ENCODE assay signal across 8 cellular contexts in the genomic region with DNA sequence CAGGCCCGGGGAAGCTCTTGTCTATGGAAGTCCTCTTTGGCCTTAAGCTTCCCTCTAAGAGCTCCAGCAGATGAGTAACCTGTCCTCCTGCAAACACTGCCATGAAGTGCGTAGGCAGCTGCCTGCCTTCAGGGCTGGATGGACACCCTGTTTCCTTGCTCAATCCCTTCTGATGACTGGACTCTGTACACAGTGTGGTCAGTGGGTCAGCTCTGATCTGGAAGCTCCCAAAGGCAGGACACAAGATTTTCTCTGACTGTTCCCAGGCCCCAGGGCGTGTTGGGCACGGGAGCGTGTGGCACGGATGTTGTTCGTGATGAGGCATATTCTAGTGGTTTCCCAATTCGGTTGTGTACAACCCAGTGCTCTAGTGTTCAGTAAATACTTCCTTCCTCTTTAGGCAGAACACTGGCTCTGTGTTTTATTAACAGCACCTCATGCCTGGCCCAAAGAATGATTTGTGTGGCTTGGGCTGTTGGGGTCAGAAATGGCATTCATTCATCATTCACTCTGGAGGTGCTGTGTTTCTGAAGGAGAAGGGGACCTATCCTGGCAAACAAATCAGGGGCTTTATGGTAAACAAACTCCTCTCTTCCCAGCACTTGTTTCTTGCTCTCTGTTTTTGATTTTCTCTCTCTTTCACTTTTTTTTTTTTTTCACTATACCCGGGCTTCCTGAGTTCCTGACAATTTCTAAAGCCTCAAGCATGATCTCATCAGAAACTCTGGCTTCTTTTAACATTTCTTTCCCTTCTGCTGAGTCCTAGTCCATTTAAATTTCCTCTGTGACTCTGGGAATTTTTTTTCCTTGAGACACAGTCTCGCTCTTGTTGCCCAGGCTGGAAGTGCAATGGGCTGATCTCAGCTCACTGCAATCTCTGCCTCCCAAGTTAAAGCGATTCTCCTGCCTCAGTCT. TPM values are rescaled to one million over a fixed set of nuclear protein-coding genes. Genes with fewer than 3 reads are reported as not detected.
DNase-seq lines count a peak whose midpoint lies in the region; ATAC-seq and TF ChIP-seq lines count a peak whose summit lies in the region.

No MANE protein-coding gene starts in this region.

- intact Hi-C loops in body of pancreas (cut with DNase I): no loop called here

- H4K20me1 ChIP-seq in OCI-LY1 (ENCODE audit: insufficient read depth, low read length): no peaks in the 10 kb centered on the region

- TF ChIP-seq CTCF in OCI-LY1 (IDR thresholded peaks at IDR 0.05; ENCODE audit: low read length): no peak
- TF ChIP-seq CTCF in body of pancreas (IDR thresholded peaks at IDR 0.05): no peak
- TF ChIP-seq CTCF in liver (IDR thresholded peaks at IDR 0.05; ENCODE audit: low read depth, low read length, missing input control): no peak

- H3K4me2 ChIP-seq in OCI-LY1 (ENCODE audit: low read length): peak overlapping the region; percentile 26; the same call in 1 of the 2 replicates

- H3K36me3 ChIP-seq in OCI-LY1 (ENCODE audit: insufficient read depth, low read length) (no peaks in the 10 kb centered on the region), body of pancreas (replicated peaks in 1 of 2; ENCODE audit: insufficient read depth in 1 of 2, low read depth in 2 of 2) (no peaks in the 10 kb centered on the region), liver (ENCODE audit: control insufficient read depth in 4 of 4, insufficient read depth in 3 of 4, low read depth in 1 of 4, low read length in 3 of 4) (no peaks in the 10 kb centered on the region), thymus (ENCODE audit: control insufficient read depth, insufficient read depth) (no peaks in the 10 kb centered on the region)

- peak in 1 of 3 donors; percentile 30 for TF ChIP-seq POLR2A in body of pancreas (IDR thresholded peaks at IDR 0.05)

- H3K4me3 ChIP-seq in OCI-LY1 (ENCODE audit: low read depth, low read length, poor library complexity, severe bottlenecking) (no peak overlapping the region), body of pancreas (no peak overlapping the region), liver (ENCODE audit: low read depth in 1 of 3, low read length in 3 of 3) (no peak overlapping the region), thymus (ENCODE audit: low read length) (no peak overlapping the region)

- H3K9ac ChIP-seq in OCI-LY1 (ENCODE audit: low read length) (no peak overlapping the region), liver (ENCODE audit: low read depth in 1 of 2, low read length in 2 of 2) (no peak overlapping the region)

- H2AFZ ChIP-seq in OCI-LY1 (ENCODE audit: low read length): no peak overlapping the region

- H3K4me1 ChIP-seq in OCI-LY1 (ENCODE audit: insufficient read depth, low read length, severe bottlenecking) (peaks cover 12% of the 10 kb centered on the region), body of pancreas (peaks cover 29% of the 10 kb centered on the region), liver (ENCODE audit: control insufficient read depth in 4 of 4, insufficient read depth in 4 of 4, low read length in 3 of 4) (peaks cover 0 to 3% (median 2%) of the 10 kb centered on the region in 4 donors), thymus (ENCODE audit: control insufficient read depth, insufficient read depth, low read length) (no peaks in the 10 kb centered on the region)

- H3K27me3 ChIP-seq in OCI-LY1 (ENCODE audit: insufficient read depth, low read length): peaks cover 5% of the 10 kb centered on the region; the same call in 1 of the 2 replicates
- no peaks in the 10 kb centered on the region for H3K27me3 ChIP-seq in body of pancreas
- H3K27me3 ChIP-seq in liver (ENCODE audit: control insufficient read depth in 4 of 4, insufficient read depth in 4 of 4, low read length in 3 of 4): no peaks in the 10 kb centered on the region
- no peaks in the 10 kb centered on the region for H3K27me3 ChIP-seq in thymus (ENCODE audit: control insufficient read depth, insufficient read depth)

- H3K27ac ChIP-seq in OCI-LY1 (ENCODE audit: low read depth, low read length, poor library complexity, severe bottlenecking) (no peak overlapping the region), body of pancreas (peak overlapping the region in 3 of 4 donors; percentile 75 to 84 (median 81)), liver (ENCODE audit: low read depth in 1 of 2, low read length in 2 of 2) (peak overlapping the region; percentile 52 to 53), thymus (ENCODE audit: low read depth) (peak overlapping the region; percentile 54), caudate nucleus (ENCODE audit: low read depth, low read length) (no peak overlapping the region)

- no peaks in the 10 kb centered on the region for H3F3A ChIP-seq in OCI-LY1 (ENCODE audit: insufficient read depth, low read length)

- ATAC-seq in body of pancreas: peak; percentile 75

- peak; percentile 80 for DNase-seq in activated CD8-positive, alpha-beta memory T cell treated with anti-CD3 and anti-CD28 coated beads for 24 hours
- DNase-seq in activated CD8-positive, alpha-beta memory T cell treated with anti-CD3 and anti-CD28 coated beads, Interleukin-2, amount 50 U/mL, for 4 hours: no peak
- DNase-seq in body of pancreas (peak in 2 of 4 donors; percentile 51 to 79), caudate nucleus (lab: John Stamatoyannopoulos, UW) (no peak), NCI-H146 treated with DMSO at 0.1 percent for 48 hours (lab: John Stamatoyannopoulos, UW; ENCODE audit: unreplicated experiment) (no peak)

- 48 to 66% methylated on average over 11 of the region's 11 CpGs for WGBS in body of pancreas, 2 donors
- 53% methylated on average over 11 of the region's 11 CpGs for WGBS in liver
- WGBS in thymus: 36% methylated on average over 11 of the region's 11 CpGs

- H3K9me2 ChIP-seq in OCI-LY1 (ENCODE audit: low read depth, low read length): no peaks in the 10 kb centered on the region

- H3K9me3 ChIP-seq in OCI-LY1 (ENCODE audit: low read length): no peaks in the 10 kb centered on the region
- H3K9me3 ChIP-seq in body of pancreas: no peaks in the 10 kb centered on the region
- H3K9me3 ChIP-seq in liver (ENCODE audit: control insufficient read depth in 4 of 4, low read length in 3 of 4): no peaks in the 10 kb centered on the region
- H3K9me3 ChIP-seq in thymus (ENCODE audit: control insufficient read depth): no peaks in the 10 kb centered on the region

- TF ChIP-seq RAD21 in liver (IDR thresholded peaks at IDR 0.05): peak in 1 of 2 donors; percentile 37

- H3K79me2 ChIP-seq in OCI-LY1 (ENCODE audit: insufficient read depth, low read length): no peaks in the 10 kb centered on the region

TF ChIP-seq in liver, 16 proteins besides CTCF, POLR2A, EP300 and RAD21 (continues in another document):
- TF ChIP-seq, protein P1, sequence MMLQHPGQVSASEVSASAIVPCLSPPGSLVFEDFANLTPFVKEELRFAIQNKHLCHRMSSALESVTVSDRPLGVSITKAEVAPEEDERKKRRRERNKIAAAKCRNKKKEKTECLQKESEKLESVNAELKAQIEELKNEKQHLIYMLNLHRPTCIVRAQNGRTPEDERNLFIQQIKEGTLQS (IDR thresholded peaks at IDR 0.05): no peak
- TF ChIP-seq FOXA2 (IDR thresholded peaks at IDR 0.05) (peak; percentile 59), YY1 (IDR thresholded peaks at IDR 0.05) (peak; percentile 31), EGR1 (IDR thresholded peaks at IDR 0.05; ENCODE audit: low read depth in 2 of 2) (no peak), GABPA (IDR thresholded peaks at IDR 0.05 in 1 of 2, conservative IDR thresholded peaks at IDR 0.05 in 1 of 2) (peak in 1 of 2 donors; percentile 36), HNF4A (conservative IDR thresholded peaks at IDR 0.05) (peak; percentile 32 to 71), RXRA (IDR thresholded peaks at IDR 0.05) (peak; percentile 32 to 52)
- TF ChIP-seq, protein P2, sequence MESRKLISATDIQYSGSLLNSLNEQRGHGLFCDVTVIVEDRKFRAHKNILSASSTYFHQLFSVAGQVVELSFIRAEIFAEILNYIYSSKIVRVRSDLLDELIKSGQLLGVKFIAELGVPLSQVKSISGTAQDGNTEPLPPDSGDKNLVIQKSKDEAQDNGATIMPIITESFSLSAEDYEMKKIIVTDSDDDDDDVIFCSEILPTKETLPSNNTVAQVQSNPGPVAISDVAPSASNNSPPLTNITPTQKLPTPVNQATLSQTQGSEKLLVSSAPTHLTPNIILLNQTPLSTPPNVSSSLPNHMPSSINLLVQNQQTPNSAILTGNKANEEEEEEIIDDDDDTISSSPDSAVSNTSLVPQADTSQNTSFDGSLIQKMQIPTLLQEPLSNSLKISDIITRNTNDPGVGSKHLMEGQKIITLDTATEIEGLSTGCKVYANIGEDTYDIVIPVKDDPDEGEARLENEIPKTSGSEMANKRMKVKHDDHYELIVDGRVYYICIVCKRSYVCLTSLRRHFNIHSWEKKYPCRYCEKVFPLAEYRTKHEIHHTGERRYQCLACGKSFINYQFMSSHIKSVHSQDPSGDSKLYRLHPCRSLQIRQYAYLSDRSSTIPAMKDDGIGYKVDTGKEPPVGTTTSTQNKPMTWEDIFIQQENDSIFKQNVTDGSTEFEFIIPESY (IDR thresholded peaks at IDR 0.05): no peak
- TF ChIP-seq, protein P3, sequence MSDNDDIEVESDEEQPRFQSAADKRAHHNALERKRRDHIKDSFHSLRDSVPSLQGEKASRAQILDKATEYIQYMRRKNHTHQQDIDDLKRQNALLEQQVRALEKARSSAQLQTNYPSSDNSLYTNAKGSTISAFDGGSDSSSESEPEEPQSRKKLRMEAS (IDR thresholded peaks at IDR 0.05): peak; percentile 59

RNA-seq across cellular contexts. Expression of a gene that starts 12.0 kb away (rescaled TPM):
- total RNA-seq in body of pancreas (10 to 100 TPM in 1 of 2 donors, 1 to 10 TPM in 1; 4.7 to 29.3 TPM), liver (1 to 10 TPM in 1 of 2 donors, under 1 TPM in 1; 0.42 to 2.9 TPM)
- polyA plus RNA-seq in liver (under 1 TPM; 0.50 to 0.82 TPM), thymus (1.6 TPM)

RNA-seq across cellular contexts. Expression of a gene that starts 12.9 kb away (rescaled TPM):
- total RNA-seq in body of pancreas (1 to 10 TPM; 4.2 to 7.3 TPM), liver (1 to 10 TPM; 1.7 to 6.5 TPM)
- polyA plus RNA-seq in liver (1 to 10 TPM; 1.4 to 5.5 TPM), thymus (48.1 TPM)

RNA-seq across cellular contexts. Expression of a gene that starts 55.8 kb away (rescaled TPM):
- total RNA-seq in body of pancreas (1 to 10 TPM in 1 of 2 donors, under 1 TPM in 1; 0.66 to 1.6 TPM), liver (1 to 10 TPM in 1 of 2 donors, under 1 TPM in 1; 0.56 to 6.1 TPM)
- polyA plus RNA-seq in liver (under 1 TPM; 0.67 TPM), thymus (7.3 TPM)

Comparison
In these comparisons a context has a peak if more than half of its experiments do, and no peak if none do; other contexts are left out.
1. H3K27ac ChIP-seq: peak in body of pancreas (3 of 4), liver (2 of 2) and thymus (single experiment); none in OCI-LY1 (single experiment) and caudate nucleus (single experiment).